8 cellular contexts compared by ENCODE assay signal in genomic region chr1:112674986-112675727, GRCh38. TPM values are rescaled to one million over a fixed set of nuclear protein-coding genes. Genes with fewer than 3 reads are reported as not detected.
DNase-seq lines count a peak whose midpoint lies in the region; ATAC-seq and TF ChIP-seq lines count a peak whose summit lies in the region.

No MANE protein-coding gene starts in this region.

- ATAC-seq in HG02970 (IDR thresholded peaks at IDR 0.05; ENCODE audit: low FRiP score, unreplicated experiment) (peak; percentile 36), upper lobe of left lung (ENCODE audit: low FRiP score in 2 of 2) (peak; percentile 72 to 82)
- ATAC-seq in activated T-cell treated with anti-CD3 and anti-CD28 coated beads, Interleukin-2, amount 50 U/mL, for 72 hours (replicated peaks in 1 of 2) = peak; percentile 61 to 69

- no peaks in the 10 kb centered on the region for H3K27me3 ChIP-seq in neuron (ENCODE audit: insufficient read depth, low read length)
- no peaks in the 10 kb centered on the region for H3K27me3 ChIP-seq in upper lobe of left lung

- H3K4me3 Mint-ChIP-seq in activated T-cell treated with anti-CD3 and anti-CD28 coated beads, Interleukin-2, amount 50 U/mL, for 72 hours = peak overlapping the region; percentile 97 to 98

- H3K4me3 ChIP-seq in neuron (ENCODE audit: low read length) = peak overlapping the region; percentile 70
- peak overlapping the region; percentile 74 to 95 (median 88) for H3K4me3 ChIP-seq in upper lobe of left lung

- H3K9me3 ChIP-seq in neuron (ENCODE audit: low read length) = no peaks in the 10 kb centered on the region
- H3K9me3 ChIP-seq in upper lobe of left lung = no peaks in the 10 kb centered on the region

- TF ChIP-seq EP300 in upper lobe of left lung (IDR thresholded peaks at IDR 0.05) = no peak

- H2AFZ ChIP-seq in neuron (ENCODE audit: low read depth, low read length) = peak overlapping the region; percentile 68

- peaks cover 12 to 17% of the 10 kb centered on the region in 2 donors for H3K36me3 Mint-ChIP-seq in activated T-cell treated with anti-CD3 and anti-CD28 coated beads, Interleukin-2, amount 50 U/mL, for 72 hours (ENCODE audit: insufficient read depth in 2 of 2)

- H3K36me3 ChIP-seq in neuron (ENCODE audit: insufficient read depth, low read length) (peaks cover 17% of the 10 kb centered on the region), upper lobe of left lung (peaks cover 0 to 26% (median 10%) of the 10 kb centered on the region in 4 donors)

- whole genome bisulfite sequencing in upper lobe of left lung, 2 donors = 0% methylated on average over 5 to 30 of the region's 68 CpGs

- no peaks in the 10 kb centered on the region for H3K9me3 Mint-ChIP-seq in activated T-cell treated with anti-CD3 and anti-CD28 coated beads, Interleukin-2, amount 50 U/mL, for 72 hours

- peak overlapping the region; percentile 88 to 97 (median 94) for H3K27ac ChIP-seq in upper lobe of left lung

- TF ChIP-seq CTCF in upper lobe of left lung (IDR thresholded peaks at IDR 0.05) = peak in 3 of 6 experiments; percentile 17 to 35 (median 26)

- H3K27me3 Mint-ChIP-seq in activated T-cell treated with anti-CD3 and anti-CD28 coated beads, Interleukin-2, amount 50 U/mL, for 72 hours (ENCODE audit: low read depth) = no peaks in the 10 kb centered on the region

- peaks cover 36% of the 10 kb centered on the region for H3K4me1 ChIP-seq in neuron (ENCODE audit: insufficient read depth, low read length)
- peaks cover 17 to 28% (median 22%) of the 10 kb centered on the region in 4 donors for H3K4me1 ChIP-seq in upper lobe of left lung

- H3K4me1 Mint-ChIP-seq in activated T-cell treated with anti-CD3 and anti-CD28 coated beads, Interleukin-2, amount 50 U/mL, for 72 hours (ENCODE audit: low read depth) = peaks cover 44% of the 10 kb centered on the region

- DNase-seq in NCI-H1694 treated with DMSO at 0.1 percent for 48 hours (lab: John Stamatoyannopoulos, UW) (peak; percentile 6), NCI-H1694 (lab: John Stamatoyannopoulos, UW) (no peak), NCI-H526 treated with DMSO at 0.1 percent for 48 hours (lab: John Stamatoyannopoulos, UW) (peak; percentile 50), fibroblast of peridontal ligament (ENCODE audit: extremely low read depth) (peak; percentile 17), upper lobe of left lung (peak in 1 of 2 donors; percentile 93)
- peak; percentile 68 to 75 for DNase-seq in activated T-cell treated with anti-CD3 and anti-CD28 coated beads, Interleukin-2, amount 50 U/mL, for 72 hours

- peak overlapping the region; percentile 97 for H3K27ac Mint-ChIP-seq in activated T-cell treated with anti-CD3 and anti-CD28 coated beads, Interleukin-2, amount 50 U/mL, for 72 hours

- TF ChIP-seq POLR2A in upper lobe of left lung (IDR thresholded peaks at IDR 0.05) = peak in 1 of 4 donors; percentile 47

RNA-seq across cellular contexts. Expression of gene MOV10, which starts 0.7 kb away (rescaled TPM):
- 10 to 100 TPM; 76.8 to 80.8 TPM for total RNA-seq in activated T-cell treated with anti-CD3 and anti-CD28 coated beads, Interleukin-2, amount 50 U/mL, for 72 hours
- 100 to 1,000 TPM in 2 of 6 donors, 10 to 100 TPM in 4; 26.5 to 161 (median 56.0) TPM for total RNA-seq in upper lobe of left lung

RNA-seq across cellular contexts. Expression of gene RHOC, which starts 31.8 kb away (rescaled TPM):
- total RNA-seq in activated T-cell treated with anti-CD3 and anti-CD28 coated beads, Interleukin-2, amount 50 U/mL, for 72 hours = 10 to 100 TPM; 45.7 to 54.4 TPM
- total RNA-seq in upper lobe of left lung = 100 to 1,000 TPM in 5 of 6 donors, 10 to 100 TPM in 1; 80.9 to 218 (median 132) TPM

RNA-seq across cellular contexts. Expression of gene PPM1J, which starts 40.0 kb away (rescaled TPM):
- 1 to 10 TPM; 1.2 to 1.3 TPM for total RNA-seq in activated T-cell treated with anti-CD3 and anti-CD28 coated beads, Interleukin-2, amount 50 U/mL, for 72 hours
- total RNA-seq in upper lobe of left lung = under 1 TPM in 5 of 6 donors, not detected in 1; 0.55 to 0.91 (median 0.74) TPM

RNA-seq across cellular contexts. Expression of gene CAPZA1, which starts 55.5 kb away (rescaled TPM):
- total RNA-seq in activated T-cell treated with anti-CD3 and anti-CD28 coated beads, Interleukin-2, amount 50 U/mL, for 72 hours = 100 to 1,000 TPM; 216 to 228 TPM
- 100 to 1,000 TPM in 5 of 6 donors, 10 to 100 TPM in 1; 91.1 to 196 (median 128) TPM for total RNA-seq in upper lobe of left lung

RNA-seq across cellular contexts. Expression of gene ST7L, which starts 56.2 kb away (rescaled TPM):
- 10 to 100 TPM; 17.4 to 18.6 TPM for total RNA-seq in activated T-cell treated with anti-CD3 and anti-CD28 coated beads, Interleukin-2, amount 50 U/mL, for 72 hours
- total RNA-seq in upper lobe of left lung = 10 to 100 TPM; 14.4 to 33.9 (median 16.1) TPM
